11 cellular contexts compared by ENCODE assay signal in genomic region chrX:12890467-12890866, GRCh38. TPM values are rescaled to one million over a fixed set of nuclear protein-coding genes. Genes with fewer than 3 reads are reported as not detected.
DNase-seq lines count a peak whose midpoint lies in the region; ATAC-seq and TF ChIP-seq lines count a peak whose summit lies in the region.
"Had no signal": no experiment of that assay in that cellular context is flagged by ENCODE, and none has a peak within 500 bp of the region (broad histone marks: within the 10 kb centered on the region; RNA-seq: fewer than 3 reads in every experiment).

No MANE protein-coding gene starts in this region.

- H3K9me3 Mint-ChIP-seq in naive thymus-derived CD4-positive, alpha-beta T cell: peaks cover 0 to 5% (median 0%) of the 10 kb centered on the region in 11 donors

- POLR2A ChIA-PET in naive thymus-derived CD4-positive, alpha-beta T cell (lab: Charles Lee): interaction anchor here (0.7 kb wide), 1 partner anchor 44 kb away, joined by 3 read pairs; no protein-coding TSS in a partner anchor

- H3K4me3 Mint-ChIP-seq in naive thymus-derived CD4-positive, alpha-beta T cell: peak overlapping the region in 3 of 10 donors; percentile 10 to 64 (median 16)
- H3K4me3 Mint-ChIP-seq: brain had no signal

- peaks cover 4 to 52% (median 20%) of the 10 kb centered on the region in 7 donors for H3K4me1 Mint-ChIP-seq in naive thymus-derived CD4-positive, alpha-beta T cell
- H3K4me1 Mint-ChIP-seq: brain had no signal

- H3K36me3 Mint-ChIP-seq in naive thymus-derived CD4-positive, alpha-beta T cell: peaks cover 0 to 16% (median 0%) of the 10 kb centered on the region in 5 donors
- H3K36me3 Mint-ChIP-seq: brain had no signal

- H3K4me1 ChIP-seq in naive thymus-derived CD4-positive, alpha-beta T cell (ENCODE audit: control insufficient read depth in 2 of 2, insufficient read depth in 2 of 2, low read length in 2 of 2): peaks cover 0 to 13% of the 10 kb centered on the region in 2 donors

- peak; percentile 52 for ATAC-seq in GM19025 (IDR thresholded peaks at IDR 0.05; ENCODE audit: low read depth, unreplicated experiment)
- peak; percentile 45 for ATAC-seq in HG02678 (IDR thresholded peaks at IDR 0.05; ENCODE audit: unreplicated experiment)
- peak; percentile 41 for ATAC-seq in naive thymus-derived CD4-positive, alpha-beta T cell
- ATAC-seq: HCT116 had no signal

- no peak for TF ChIP-seq POLR2A in NB4 (IDR thresholded peaks at IDR 0.05; ENCODE audit: extremely low read depth, insufficient read length)

- H3K36me3 ChIP-seq in naive thymus-derived CD4-positive, alpha-beta T cell (ENCODE audit: control insufficient read depth in 2 of 3, insufficient read depth in 3 of 3, low read length in 3 of 3): no peaks in the 10 kb centered on the region
- H3K36me3 ChIP-seq: SJSA1 had no signal

- peak overlapping the region in 4 of 9 donors; percentile 28 to 94 (median 40) for H3K27ac Mint-ChIP-seq in naive thymus-derived CD4-positive, alpha-beta T cell
- H3K27ac Mint-ChIP-seq: brain had no signal

- intact Hi-C loops in naive thymus-derived CD4-positive, alpha-beta T cell (cut with micrococcal nuclease): loop anchor here (1.0 to 10.0 kb wide), 3 partner anchors 46 to 1746 kb away; no protein-coding TSS in a partner anchor
- intact Hi-C loops in cardiac septum (cut with DNase I): loop anchor here (5.0 kb wide), 1 partner anchor 78 kb away; no protein-coding TSS in a partner anchor

- CTCF ChIA-PET in naive thymus-derived CD4-positive, alpha-beta T cell (lab: Charles Lee): interaction anchor here (1.0 to 1.2 kb wide), 2 partner anchors 75 to 79 kb away, joined by 3 to 5 read pairs; no protein-coding TSS in a partner anchor

- no peak for TF ChIP-seq CTCF in NB4 (IDR thresholded peaks at IDR 0.05; ENCODE audit: low read depth, low read length)

- H3K27ac ChIP-seq in naive thymus-derived CD4-positive, alpha-beta T cell (ENCODE audit: low read depth, low read length): no peak overlapping the region
- H3K27ac ChIP-seq: SJSA1 had no signal

- no peaks in the 10 kb centered on the region for H3K9me3 ChIP-seq in naive thymus-derived CD4-positive, alpha-beta T cell (ENCODE audit: control insufficient read depth in 2 of 3, low read length in 3 of 3)
- H3K9me3 ChIP-seq: SJSA1 had no signal

- H3K27me3 Mint-ChIP-seq in naive thymus-derived CD4-positive, alpha-beta T cell: no peaks in the 10 kb centered on the region

- no peak overlapping the region for H3K4me3 ChIP-seq in NB4 (ENCODE audit: low read depth, low read length)
- H3K4me3 ChIP-seq in naive thymus-derived CD4-positive, alpha-beta T cell (ENCODE audit: low read length): no peak overlapping the region
- H3K4me3 ChIP-seq: SJSA1 had no signal

- DNase-seq in NB4 (ENCODE audit: low read depth): peak; percentile 38
- peak in 1 of 9 donors; percentile 42 for DNase-seq in naive thymus-derived CD4-positive, alpha-beta T cell
- DNase-seq in cardiac septum (ENCODE audit: low spot score): no peak
- no peak for DNase-seq in T-helper 9 cell
- no peak for DNase-seq in DMS153 treated with DMSO at 0.1 percent for 48 hours (lab: John Stamatoyannopoulos, UW; ENCODE audit: unreplicated experiment)
- DNase-seq in dermis blood vessel endothelial cell: no peak

- no peaks in the 10 kb centered on the region for H3K27me3 ChIP-seq in naive thymus-derived CD4-positive, alpha-beta T cell (ENCODE audit: control insufficient read depth in 2 of 2, insufficient read depth in 2 of 2, low read length in 2 of 2)
- H3K27me3 ChIP-seq: SJSA1 had no signal

RNA-seq across cellular contexts. Expression of gene TLR8, which starts 16.0 kb away (rescaled TPM):
- total RNA-seq in naive thymus-derived CD4-positive, alpha-beta T cell: 10 to 100 TPM in 1 of 5 experiments, under 1 TPM in 3, not detected in 1; 0.35 to 15.2 (median 0.51) TPM
- not detected for polyA plus RNA-seq in naive thymus-derived CD4-positive, alpha-beta T cell
- total RNA-seq in cardiac septum (0.65 TPM), dermis blood vessel endothelial cell (not detected in 2 replicates)
- total RNA-seq: SJSA1 had no signal

RNA-seq across cellular contexts. Expression of gene TLR7, which starts 23.6 kb away (rescaled TPM):
- total RNA-seq in naive thymus-derived CD4-positive, alpha-beta T cell: 1 to 10 TPM in 3 of 5 experiments, under 1 TPM in 2; 0.13 to 4.4 (median 1.0) TPM
- polyA plus RNA-seq in naive thymus-derived CD4-positive, alpha-beta T cell: under 1 TPM in 1 of 2 donors, not detected in 1; 0.05 TPM
- total RNA-seq in cardiac septum (0.92 TPM), dermis blood vessel endothelial cell (not detected in 2 replicates)
